In genomic region chr19:4388171-4389063, GRCh38 we compare ENCODE assay signal across 11 cellular contexts. TPM values are rescaled to one million over a fixed set of nuclear protein-coding genes. Genes with fewer than 3 reads are reported as not detected.
DNase-seq lines count a peak whose midpoint lies in the region; ATAC-seq and TF ChIP-seq lines count a peak whose summit lies in the region.
"Had no signal": no experiment of that assay in that cellular context is flagged by ENCODE, and none has a peak within 500 bp of the region (broad histone marks: within the 10 kb centered on the region; RNA-seq: fewer than 3 reads in every experiment).

No MANE protein-coding gene starts in this region.

- DNase-seq in activated T-helper 1 cell treated with anti-CD3 and anti-CD28 coated beads, Interleukin-12 subunit alpha, Interleukin-12 subunit beta, Interleukin-2, Interleukin-4 antibody, amounts not matched to agents 30 ng/mL and 10 ng/mL and 1 ng/mL, durations not matched to agents 14 hours and 24 hours and 36 hours (ENCODE audit: low spot score) = no peak
- DNase-seq in naive thymus-derived CD8-positive, alpha-beta T cell = no peak
- DNase-seq in tibial artery (peak in 1 of 2 donors; percentile 77), HCEC 1CT (no peak), KG1 (lab: John Stamatoyannopoulos, UW) (no peak)
- DNase-seq: activated CD4-positive, alpha-beta T cell treated with anti-CD3 and anti-CD28 coated beads for 1 hour; NCI-H1105 had no signal

- H3K9me3 Mint-ChIP-seq in activated T-helper 1 cell treated with anti-CD3 and anti-CD28 coated beads, Interleukin-12 subunit alpha, Interleukin-12 subunit beta, Interleukin-2, Interleukin-4 antibody, amounts not matched to agents 30 ng/mL and 10 ng/mL and 1 ng/mL, durations not matched to agents 14 hours and 24 hours and 36 hours = no peaks in the 10 kb centered on the region
- H3K9me3 Mint-ChIP-seq in naive thymus-derived CD8-positive, alpha-beta T cell = no peaks in the 10 kb centered on the region

- H3K4me1 ChIP-seq in tibial artery = peaks cover 0 to 63% (median 50%) of the 10 kb centered on the region in 4 donors
- H3K4me1 ChIP-seq: HAP-1 had no signal

- no peaks in the 10 kb centered on the region for H3K27me3 ChIP-seq in tibial artery

- peaks cover 0 to 16% (median 7%) of the 10 kb centered on the region in 3 donors for H3K36me3 ChIP-seq in tibial artery

- H3K4me3 ChIP-seq in tibial artery = no peak overlapping the region
- H3K4me3 ChIP-seq: HAP-1 had no signal

- peak overlapping the region; percentile 33 to 52 for H3K27ac ChIP-seq in tibial artery

- POLR2A ChIA-PET in naive thymus-derived CD8-positive, alpha-beta T cell (lab: Charles Lee) = no interaction called here

- H3K4me3 Mint-ChIP-seq in activated T-helper 1 cell treated with anti-CD3 and anti-CD28 coated beads, Interleukin-12 subunit alpha, Interleukin-12 subunit beta, Interleukin-2, Interleukin-4 antibody, amounts not matched to agents 30 ng/mL and 10 ng/mL and 1 ng/mL, durations not matched to agents 14 hours and 24 hours and 36 hours = no peak overlapping the region
- H3K4me3 Mint-ChIP-seq in naive thymus-derived CD8-positive, alpha-beta T cell = no peak overlapping the region
- H3K4me3 Mint-ChIP-seq: activated naive CD8-positive, alpha-beta T cell had no signal

- intact Hi-C loops in activated T-helper 1 cell treated with anti-CD3 and anti-CD28 coated beads, Interleukin-12 subunit alpha, Interleukin-12 subunit beta, Interleukin-2, Interleukin-4 antibody, amounts not matched to agents 30 ng/mL and 10 ng/mL and 1 ng/mL, durations not matched to agents 14 hours and 24 hours and 36 hours (cut with micrococcal nuclease) = no loop called here
- intact Hi-C loops in tibial artery (cut with DNase I; ENCODE audit: low total_unique reads) = no loop called here

- ATAC-seq in esophagus mucosa (peak; percentile 68), HG03196 (IDR thresholded peaks at IDR 0.05; ENCODE audit: unreplicated experiment) (no peak)
- no peak for ATAC-seq in naive thymus-derived CD8-positive, alpha-beta T cell

- peaks cover 12% of the 10 kb centered on the region for H3K36me3 Mint-ChIP-seq in activated T-helper 1 cell treated with anti-CD3 and anti-CD28 coated beads, Interleukin-12 subunit alpha, Interleukin-12 subunit beta, Interleukin-2, Interleukin-4 antibody, amounts not matched to agents 30 ng/mL and 10 ng/mL and 1 ng/mL, durations not matched to agents 14 hours and 24 hours and 36 hours (ENCODE audit: low read depth)
- H3K36me3 Mint-ChIP-seq in naive thymus-derived CD8-positive, alpha-beta T cell = peaks cover 0 to 27% (median 0%) of the 10 kb centered on the region in 3 donors
- H3K36me3 Mint-ChIP-seq: activated naive CD8-positive, alpha-beta T cell had no signal

- TF ChIP-seq CTCF in tibial artery (IDR thresholded peaks at IDR 0.05) = no peak

- H3K27ac Mint-ChIP-seq in activated T-helper 1 cell treated with anti-CD3 and anti-CD28 coated beads, Interleukin-12 subunit alpha, Interleukin-12 subunit beta, Interleukin-2, Interleukin-4 antibody, amounts not matched to agents 30 ng/mL and 10 ng/mL and 1 ng/mL, durations not matched to agents 14 hours and 24 hours and 36 hours = peak overlapping the region; percentile 22
- H3K27ac Mint-ChIP-seq in naive thymus-derived CD8-positive, alpha-beta T cell = peak overlapping the region in 6 of 10 donors; percentile 27 to 78 (median 45)
- H3K27ac Mint-ChIP-seq: activated naive CD8-positive, alpha-beta T cell had no signal

- H3K9me3 ChIP-seq in tibial artery = no peaks in the 10 kb centered on the region
- H3K9me3 ChIP-seq: HAP-1 had no signal

- peaks cover 12% of the 10 kb centered on the region for H3K4me1 Mint-ChIP-seq in activated T-helper 1 cell treated with anti-CD3 and anti-CD28 coated beads, Interleukin-12 subunit alpha, Interleukin-12 subunit beta, Interleukin-2, Interleukin-4 antibody, amounts not matched to agents 30 ng/mL and 10 ng/mL and 1 ng/mL, durations not matched to agents 14 hours and 24 hours and 36 hours (ENCODE audit: low read depth)
- H3K4me1 Mint-ChIP-seq in naive thymus-derived CD8-positive, alpha-beta T cell = peaks cover 11 to 59% (median 24%) of the 10 kb centered on the region in 4 donors

- no peaks in the 10 kb centered on the region for H3K27me3 Mint-ChIP-seq in activated T-helper 1 cell treated with anti-CD3 and anti-CD28 coated beads, Interleukin-12 subunit alpha, Interleukin-12 subunit beta, Interleukin-2, Interleukin-4 antibody, amounts not matched to agents 30 ng/mL and 10 ng/mL and 1 ng/mL, durations not matched to agents 14 hours and 24 hours and 36 hours (ENCODE audit: insufficient read depth)
- H3K27me3 Mint-ChIP-seq in naive thymus-derived CD8-positive, alpha-beta T cell = no peaks in the 10 kb centered on the region
- H3K27me3 Mint-ChIP-seq: activated naive CD8-positive, alpha-beta T cell had no signal

RNA-seq across cellular contexts. Expression of gene SH3GL1, which starts 11.9 kb away (rescaled TPM):
- 50.3 and 54.2 TPM in 2 replicates for total RNA-seq in activated T-helper 1 cell treated with anti-CD3 and anti-CD28 coated beads, Interleukin-12 subunit alpha, Interleukin-12 subunit beta, Interleukin-2, Interleukin-4 antibody, amounts not matched to agents 30 ng/mL and 10 ng/mL and 1 ng/mL, durations not matched to agents 14 hours and 24 hours and 36 hours
- total RNA-seq in esophagus mucosa = 114 TPM
- 10 to 100 TPM; 38.3 to 38.6 TPM for total RNA-seq in naive thymus-derived CD8-positive, alpha-beta T cell
- 10 to 100 TPM; 11.8 to 20.4 (median 12.3) TPM for polyA plus RNA-seq in naive thymus-derived CD8-positive, alpha-beta T cell

RNA-seq across cellular contexts. Expression of gene CHAF1A, which starts 14.0 kb away (rescaled TPM):
- 106 and 107 TPM in 2 replicates for total RNA-seq in activated T-helper 1 cell treated with anti-CD3 and anti-CD28 coated beads, Interleukin-12 subunit alpha, Interleukin-12 subunit beta, Interleukin-2, Interleukin-4 antibody, amounts not matched to agents 30 ng/mL and 10 ng/mL and 1 ng/mL, durations not matched to agents 14 hours and 24 hours and 36 hours
- 17.3 TPM for total RNA-seq in esophagus mucosa
- 10 to 100 TPM in 1 of 2 experiments, 1 to 10 TPM in 1; 7.5 to 10.9 TPM for total RNA-seq in naive thymus-derived CD8-positive, alpha-beta T cell
- 1 to 10 TPM; 1.7 to 2.4 (median 2.1) TPM for polyA plus RNA-seq in naive thymus-derived CD8-positive, alpha-beta T cell

RNA-seq across cellular contexts. Expression of gene MPND, which starts 45.1 kb away (rescaled TPM):
- 15.7 and 19.3 TPM in 2 replicates for total RNA-seq in activated T-helper 1 cell treated with anti-CD3 and anti-CD28 coated beads, Interleukin-12 subunit alpha, Interleukin-12 subunit beta, Interleukin-2, Interleukin-4 antibody, amounts not matched to agents 30 ng/mL and 10 ng/mL and 1 ng/mL, durations not matched to agents 14 hours and 24 hours and 36 hours
- 22.0 TPM for total RNA-seq in esophagus mucosa
- 10 to 100 TPM; 18.9 to 22.1 TPM for total RNA-seq in naive thymus-derived CD8-positive, alpha-beta T cell
- 1 to 10 TPM; 4.6 to 5.3 (median 4.7) TPM for polyA plus RNA-seq in naive thymus-derived CD8-positive, alpha-beta T cell

RNA-seq across cellular contexts. Expression of gene STAP2, which starts 49.8 kb away (rescaled TPM):
- 12.9 and 15.0 TPM in 2 replicates for total RNA-seq in activated T-helper 1 cell treated with anti-CD3 and anti-CD28 coated beads, Interleukin-12 subunit alpha, Interleukin-12 subunit beta, Interleukin-2, Interleukin-4 antibody, amounts not matched to agents 30 ng/mL and 10 ng/mL and 1 ng/mL, durations not matched to agents 14 hours and 24 hours and 36 hours
- 97.3 TPM for total RNA-seq in esophagus mucosa
- total RNA-seq in naive thymus-derived CD8-positive, alpha-beta T cell = 1 to 10 TPM; 1.4 to 2.3 TPM
- 1 to 10 TPM; 1.3 to 2.6 (median 1.5) TPM for polyA plus RNA-seq in naive thymus-derived CD8-positive, alpha-beta T cell
